ENCODE assay signal across 1 cellular context in the genomic region with DNA sequence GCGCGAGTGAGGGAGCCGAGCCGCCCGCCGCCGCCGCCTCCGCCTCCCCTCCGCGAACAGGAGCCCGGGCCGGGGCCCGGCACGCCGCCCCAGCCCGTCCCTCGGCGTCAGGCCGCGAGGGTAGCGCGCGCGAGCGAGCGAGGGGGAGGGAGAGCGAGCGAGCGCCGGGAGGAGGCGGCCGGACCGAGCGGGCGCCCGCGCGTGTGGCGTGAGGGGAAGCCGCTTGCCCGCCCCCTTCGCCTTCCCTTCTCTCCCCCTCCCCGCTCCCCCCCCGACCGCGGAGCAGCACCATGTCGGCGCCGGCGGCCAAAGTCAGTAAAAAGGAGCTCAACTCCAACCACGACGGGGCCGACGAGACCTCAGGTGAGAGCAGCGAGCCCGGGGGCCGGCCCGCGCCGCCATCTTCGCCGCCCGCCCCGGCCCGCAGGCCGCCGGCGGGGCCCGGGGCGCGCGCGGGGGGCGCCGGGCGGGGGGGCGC.
TF ChIP-seq lines count a peak whose summit lies in the region.

No MANE protein-coding gene starts in this region.

TF ChIP-seq in H1, 55 proteins besides CTCF, POLR2A, EP300 and RAD21:
- TF ChIP-seq RNF2 (IDR thresholded peaks at IDR 0.05; ENCODE audit: borderline replicate concordance, low read depth, low read length, missing control alignments, poor library complexity, severe bottlenecking) = no peak
- TF ChIP-seq SUZ12 (IDR thresholded peaks at IDR 0.05; ENCODE audit: low read length) = no peak
- TF ChIP-seq PHF8 (conservative IDR thresholded peaks at IDR 0.05; ENCODE audit: low read depth, low read length) = peak; percentile 65
- no peak for TF ChIP-seq MAFK (IDR thresholded peaks at IDR 0.05; ENCODE audit: low read depth, low read length)
- peak; percentile 44 for TF ChIP-seq TAF7 (optimal IDR thresholded peaks at IDR 0.05; ENCODE audit: borderline replicate concordance, low read depth, low read length)
- TF ChIP-seq YY1 (IDR thresholded peaks at IDR 0.05; ENCODE audit: low read depth, low read length) = peak; percentile 49; the same call in 1 of the 2 replicates
- TF ChIP-seq SP1 (IDR thresholded peaks at IDR 0.05; ENCODE audit: low read depth, low read length) = no peak
- TF ChIP-seq SP4 (IDR thresholded peaks at IDR 0.05; ENCODE audit: low read length) = no peak
- peak in 1 of 2 experiments; percentile 32; a peak in 1 of 4 replicates for TF ChIP-seq SIN3A (conservative IDR thresholded peaks at IDR 0.05 in 1 of 2, IDR thresholded peaks at IDR 0.05 in 1 of 2; ENCODE audit: low read depth in 1 of 2, low read length in 2 of 2)
